ENCODE assay signal across 20 cellular contexts in the genomic region with DNA sequence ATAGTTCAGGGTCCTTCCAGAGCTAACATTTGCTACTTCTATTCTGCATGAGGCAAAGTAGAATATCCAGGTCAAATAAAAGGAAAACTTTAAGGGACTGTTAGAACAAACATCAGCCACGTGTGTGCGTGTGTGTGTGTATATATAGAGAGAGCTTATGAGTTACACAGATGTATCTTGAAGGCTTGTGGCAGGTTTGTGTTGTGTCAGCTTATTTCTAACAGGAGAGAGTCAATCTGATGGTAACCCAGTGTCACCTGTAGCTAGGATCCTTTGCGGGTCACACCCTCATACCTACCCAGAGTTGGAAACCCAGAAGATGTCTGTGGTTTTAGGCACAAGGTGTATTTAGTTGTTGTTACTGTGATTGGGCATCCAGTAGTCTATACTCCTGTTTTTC.
"Had no signal": no experiment of that assay in that cellular context is flagged by ENCODE, and none has a peak within 500 bp of the region (broad histone marks: within the 10 kb centered on the region; RNA-seq: fewer than 3 reads in every experiment).

No MANE protein-coding gene starts in this region.

- H3K9me3 ChIP-seq: SK-N-SH had no signal

- DNase-seq: KBM-7, NCI-H1092, NCI-H1105 treated with DMSO at 0.1 percent for 48 hours, NCI-H1417 treated with DMSO at 0.1 percent for 48 hours, NCI-H146, NCI-H1694 treated with DMSO at 0.1 percent for 48 hours, NCI-H1930, NCI-H2081, NCI-H2107, NCI-H2227 treated with DMSO at 0.1 percent for 48 hours, NCI-H446, NCI-H510A, NCI-H524 treated with DMSO at 0.1 percent for 48 hours, NCI-H69, NCI-H774, SHP77, SK-N-SH, SW 1271 had no signal

- H3K9ac ChIP-seq: SK-N-SH had no signal

- H3K27ac ChIP-seq: RWPE1 had no signal

- H3K4me2 ChIP-seq: SK-N-SH had no signal

- ATAC-seq: Panc1 had no signal
